In genomic region chr14:81302613-81303012, GRCh38 we compare ENCODE assay signal across 11 cellular contexts.
DNase-seq lines count a peak whose midpoint lies in the region; FAIRE-seq and TF ChIP-seq lines count a peak whose summit lies in the region.
"Had no signal": no experiment of that assay in that cellular context is flagged by ENCODE, and none has a peak within 500 bp of the region (broad histone marks: within the 10 kb centered on the region; RNA-seq: fewer than 3 reads in every experiment).

No MANE protein-coding gene starts in this region.

- TF ChIP-seq POLR2A in stomach (IDR thresholded peaks at IDR 0.05), result no peak

- H3K27ac ChIP-seq in epithelial cell of prostate (peak overlapping the region; percentile 52), stomach (peak overlapping the region in 4 of 5 donors; percentile 35 to 74 (median 54))

- WGBS in stomach, 5 donors, result 69 to 88% (median 70%) methylated on average over 3 of the region's 3 CpGs

- H3K9me3 ChIP-seq in stomach, result no peaks in the 10 kb centered on the region
- H3K9me3 ChIP-seq: HAP-1 had no signal

- FAIRE-seq in frontal cortex (lab: Jason Lieb, UNC), result no peak

- no peak for TF ChIP-seq EP300 in stomach (IDR thresholded peaks at IDR 0.05)

- peak; percentile 26 to 59 for DNase-seq in NCI-H524 (lab: John Stamatoyannopoulos, UW)
- DNase-seq in NCI-H524 treated with DMSO at 0.1 percent for 48 hours (lab: John Stamatoyannopoulos, UW), result no peak
- DNase-seq in NCI-H1694 treated with DMSO at 0.1 percent for 48 hours (lab: John Stamatoyannopoulos, UW), result peak; percentile 27
- no peak for DNase-seq in epithelial cell of prostate (ENCODE audit: low read depth, low spot score)
- no peak for DNase-seq in stomach
- DNase-seq in NCI-H2171 (lab: John Stamatoyannopoulos, UW), result no peak
- no peak for DNase-seq in amygdala (lab: John Stamatoyannopoulos, UW)
- no peak for DNase-seq in frontal cortex (ENCODE audit: low spot score in 2 of 2)
- DNase-seq: activated CD4-positive, alpha-beta T cell treated with anti-CD3 and anti-CD28 coated beads, Interleukin-2, amount 50 U/mL, for 4 hours; nucleus accumbens had no signal

- no peaks in the 10 kb centered on the region for H3K36me3 ChIP-seq in stomach
- H3K36me3 ChIP-seq: HAP-1 had no signal

- peak in 1 of 7 experiments; percentile 7 for TF ChIP-seq CTCF in stomach (IDR thresholded peaks at IDR 0.05)

- no peaks in the 10 kb centered on the region for H3K27me3 ChIP-seq in stomach

- intact Hi-C loops in stomach (cut with DNase I; ENCODE audit: low total_unique reads), result no loop called here

- peaks cover 0 to 11% (median 0%) of the 10 kb centered on the region in 4 donors for H3K4me1 ChIP-seq in stomach

- no peak overlapping the region for H3K4me3 ChIP-seq in stomach
- H3K4me3 ChIP-seq: HAP-1 had no signal

Comparison
In these comparisons a context has a peak if more than half of its experiments do, and no peak if none do; other contexts are left out.
1. DNase-seq: peak in NCI-H524 (2 of 2) and NCI-H1694 treated with DMSO at 0.1 percent for 48 hours (single experiment); none in NCI-H524 treated with DMSO at 0.1 percent for 48 hours (single experiment), epithelial cell of prostate (single experiment), stomach (single experiment), NCI-H2171 (single experiment), amygdala (0 of 56) and frontal cortex (0 of 2).